Comparison of ENCODE assay signal across 1 cellular context in the genomic region with DNA sequence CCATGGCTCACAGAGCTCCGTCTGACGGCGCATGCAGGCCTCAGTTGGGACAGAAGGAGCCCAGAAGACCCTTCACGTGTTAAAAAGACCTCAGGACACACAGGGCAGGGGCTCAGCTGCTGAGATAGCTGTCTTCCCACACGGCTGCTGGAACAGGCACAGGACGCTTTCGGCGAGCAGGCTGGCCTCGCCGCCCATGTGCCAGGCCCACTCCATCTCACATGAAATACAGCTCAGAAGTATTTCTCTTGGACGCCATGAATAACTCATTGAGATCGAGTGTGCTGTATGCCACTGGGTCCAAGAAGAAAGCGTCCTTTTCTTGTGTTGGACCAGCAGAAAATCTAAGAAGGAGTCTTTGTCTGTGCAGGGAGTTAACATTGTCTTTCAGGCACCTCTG.
TF ChIP-seq lines count a peak whose summit lies in the region.

No MANE protein-coding gene starts in this region.

TF ChIP-seq in HEK293, 187 proteins besides CTCF, POLR2A, EP300 and RAD21 (continued from another document):
- no peak for TF ChIP-seq TCF7L2 (IDR thresholded peaks at IDR 0.05; ENCODE audit: borderline replicate concordance, low read depth, low read length)
- TF ChIP-seq BCL11B (tag by site-specific recombination; IDR thresholded peaks at IDR 0.05; ENCODE audit: low read depth) = no peak
- TF ChIP-seq ZNF629 (tag by site-specific recombination; IDR thresholded peaks at IDR 0.05) = no peak
- TF ChIP-seq YY1 (tag by site-specific recombination; IDR thresholded peaks at IDR 0.05) = no peak
- TF ChIP-seq, protein P1, sequence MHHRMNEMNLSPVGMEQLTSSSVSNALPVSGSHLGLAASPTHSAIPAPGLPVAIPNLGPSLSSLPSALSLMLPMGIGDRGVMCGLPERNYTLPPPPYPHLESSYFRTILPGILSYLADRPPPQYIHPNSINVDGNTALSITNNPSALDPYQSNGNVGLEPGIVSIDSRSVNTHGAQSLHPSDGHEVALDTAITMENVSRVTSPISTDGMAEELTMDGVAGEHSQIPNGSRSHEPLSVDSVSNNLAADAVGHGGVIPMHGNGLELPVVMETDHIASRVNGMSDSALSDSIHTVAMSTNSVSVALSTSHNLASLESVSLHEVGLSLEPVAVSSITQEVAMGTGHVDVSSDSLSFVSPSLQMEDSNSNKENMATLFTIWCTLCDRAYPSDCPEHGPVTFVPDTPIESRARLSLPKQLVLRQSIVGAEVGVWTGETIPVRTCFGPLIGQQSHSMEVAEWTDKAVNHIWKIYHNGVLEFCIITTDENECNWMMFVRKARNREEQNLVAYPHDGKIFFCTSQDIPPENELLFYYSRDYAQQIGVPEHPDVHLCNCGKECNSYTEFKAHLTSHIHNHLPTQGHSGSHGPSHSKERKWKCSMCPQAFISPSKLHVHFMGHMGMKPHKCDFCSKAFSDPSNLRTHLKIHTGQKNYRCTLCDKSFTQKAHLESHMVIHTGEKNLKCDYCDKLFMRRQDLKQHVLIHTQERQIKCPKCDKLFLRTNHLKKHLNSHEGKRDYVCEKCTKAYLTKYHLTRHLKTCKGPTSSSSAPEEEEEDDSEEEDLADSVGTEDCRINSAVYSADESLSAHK (tag by site-specific recombination; IDR thresholded peaks at IDR 0.05) = no peak
- TF ChIP-seq REPIN1 (tag by site-specific recombination; IDR thresholded peaks at IDR 0.05; ENCODE audit: low read depth) = no peak
